Comparison of ENCODE assay signal across 26 cellular contexts in genomic region chr10:119598397-119598796, GRCh38. TPM values are rescaled to one million over a fixed set of nuclear protein-coding genes. Genes with fewer than 3 reads are reported as not detected.
DNase-seq lines count a peak whose midpoint lies in the region; ATAC-seq and TF ChIP-seq lines count a peak whose summit lies in the region.
"Had no signal": no experiment of that assay in that cellular context is flagged by ENCODE, and none has a peak within 500 bp of the region (broad histone marks: within the 10 kb centered on the region; RNA-seq: fewer than 3 reads in every experiment).

No MANE protein-coding gene starts in this region.

- peak overlapping the region; percentile 14 for H3K4me3 Mint-ChIP-seq in stimulated activated naive CD8-positive, alpha-beta T cell treated with anti-CD3 and anti-CD28 coated beads, Interleukin-15, Interleukin-2, amounts not matched to agents 100 ng/mL and 50 ng/mL, for 24 hours
- H3K4me3 Mint-ChIP-seq in immature natural killer cell, result peak overlapping the region in 3 of 5 donors; percentile 8 to 32 (median 10)

- peaks cover 29% of the 10 kb centered on the region for H3K79me2 ChIP-seq in OCI-LY7 (ENCODE audit: insufficient read depth, low read depth, low read length)

- POLR2A ChIA-PET in OCI-LY7 (lab: Charles Lee), result interaction anchor here (1.3 to 2.4 kb wide), 3 partner anchors 10 to 128 kb away, joined by 4 to 8 read pairs (median 5); partner anchors contain the start of gene INPP5F

- no peaks in the 10 kb centered on the region for H3K9me3 Mint-ChIP-seq in stimulated activated naive CD8-positive, alpha-beta T cell treated with anti-CD3 and anti-CD28 coated beads, Interleukin-15, Interleukin-2, amounts not matched to agents 100 ng/mL and 50 ng/mL, for 24 hours
- H3K9me3 Mint-ChIP-seq in immature natural killer cell, result no peaks in the 10 kb centered on the region
- H3K9me3 Mint-ChIP-seq: activated CD4-positive, alpha-beta T cell treated with anti-CD3 and anti-CD28 coated beads, Interleukin-2, amount 10 ng/mL, durations not matched to agents 7 days and 5 days; naive thymus-derived CD8-positive, alpha-beta T cell; stimulated activated naive B cell treated with anti-CD40 and anti-IgM and Interleukin-4, amounts not matched to agents 10 μg/mL and 1 μg/mL and 100 μg/mL, for 72 hours had no signal

- CTCF ChIA-PET in OCI-LY7 (lab: Charles Lee; ENCODE audit: unreplicated experiment), result no interaction called here

- H3K4me3 ChIP-seq in OCI-LY7 (ENCODE audit: low read depth, low read length, poor library complexity, severe bottlenecking), result no peak overlapping the region
- H3K4me3 ChIP-seq: heart right ventricle, thoracic aorta had no signal

- peaks cover 47% of the 10 kb centered on the region for H3K36me3 Mint-ChIP-seq in stimulated activated naive CD8-positive, alpha-beta T cell treated with anti-CD3 and anti-CD28 coated beads, Interleukin-15, Interleukin-2, amounts not matched to agents 100 ng/mL and 50 ng/mL, for 24 hours (ENCODE audit: low read depth)
- peaks cover 0 to 4% (median 0%) of the 10 kb centered on the region in 3 donors for H3K36me3 Mint-ChIP-seq in immature natural killer cell

- H3K4me2 ChIP-seq in OCI-LY7 (ENCODE audit: low read length), result no peak overlapping the region

- no peak for TF ChIP-seq CTCF in OCI-LY7 (conservative IDR thresholded peaks at IDR 0.05; ENCODE audit: low read length)

- H3K36me3 ChIP-seq in OCI-LY7 (ENCODE audit: insufficient read depth, low read length), result peaks cover 17% of the 10 kb centered on the region
- H3K36me3 ChIP-seq: thoracic aorta had no signal

- peak overlapping the region; percentile 2 for H3K27ac Mint-ChIP-seq in stimulated activated naive CD8-positive, alpha-beta T cell treated with anti-CD3 and anti-CD28 coated beads, Interleukin-15, Interleukin-2, amounts not matched to agents 100 ng/mL and 50 ng/mL, for 24 hours
- no peak overlapping the region for H3K27ac Mint-ChIP-seq in immature natural killer cell

- intact Hi-C loops in OCI-LY7 (cut with micrococcal nuclease; ENCODE audit: unreplicated experiment), result loop anchor here (5.0 to 10.0 kb wide), 3 partner anchors 54 to 844 kb away; partner anchors contain the start of genes BAG3, CACUL1 and INPP5F

- H2AFZ ChIP-seq in OCI-LY7 (ENCODE audit: low read length), result peak overlapping the region; percentile 82; the same call in 1 of the 2 replicates

- peaks cover 27% of the 10 kb centered on the region for H3K4me1 ChIP-seq in OCI-LY7 (ENCODE audit: insufficient read depth, low read length, poor library complexity, severe bottlenecking)

- peaks cover 6% of the 10 kb centered on the region; the same call in 1 of the 2 replicates for H3K9me3 ChIP-seq in OCI-LY7 (ENCODE audit: low read length)
- H3K9me3 ChIP-seq: thoracic aorta had no signal

- H3K9me2 ChIP-seq in OCI-LY7 (ENCODE audit: insufficient read depth, low read length), result no peaks in the 10 kb centered on the region

- peaks cover 16% of the 10 kb centered on the region for H4K20me1 ChIP-seq in OCI-LY7 (ENCODE audit: insufficient read depth, low read length)

- DNase-seq in stimulated activated naive CD8-positive, alpha-beta T cell treated with anti-CD3 and anti-CD28 coated beads, Interleukin-15, Interleukin-2, amounts not matched to agents 100 U/mL and 50 U/mL, for 24 hours, result no peak
- no peak for DNase-seq in OCI-LY7 (ENCODE audit: low spot score)
- DNase-seq in immature natural killer cell, result no peak
- no peak for DNase-seq in SIG-M5 (lab: John Stamatoyannopoulos, UW)
- no peak for DNase-seq in NCI-H748 treated with DMSO at 0.1 percent for 48 hours (lab: John Stamatoyannopoulos, UW)
- DNase-seq: ACHN; activated CD4-positive, alpha-beta T cell treated with anti-CD3 and anti-CD28 coated beads, Interleukin-2, amount 10 ng/mL, durations not matched to agents 7 days and 5 days; activated CD8-positive, alpha-beta memory T cell treated with anti-CD3 and anti-CD28 coated beads, Interleukin-2, amount 10 ng/mL, durations not matched to agents 7 days and 5 days; activated gamma-delta T cell; amniotic stem cell; effector memory CD4-positive, alpha-beta T cell; foreskin fibroblast; heart right ventricle; mesendoderm; naive thymus-derived CD8-positive, alpha-beta T cell; NCI-H1694; NCI-H2171 treated with DMSO at 0.1 percent for 48 hours; NCI-H526; right cardiac atrium; stimulated activated CD4-positive, alpha-beta T cell treated with anti-CD3 and anti-CD28 coated beads, Interleukin-4, amount 100 ng/mL, for 1 hour had no signal

- H3K27me3 Mint-ChIP-seq in stimulated activated naive CD8-positive, alpha-beta T cell treated with anti-CD3 and anti-CD28 coated beads, Interleukin-15, Interleukin-2, amounts not matched to agents 100 ng/mL and 50 ng/mL, for 24 hours, result no peaks in the 10 kb centered on the region
- H3K27me3 Mint-ChIP-seq in immature natural killer cell (ENCODE audit: low read depth in 3 of 3), result peaks cover 7 to 11% (median 8%) of the 10 kb centered on the region in 3 donors
- H3K27me3 Mint-ChIP-seq: activated CD4-positive, alpha-beta T cell treated with anti-CD3 and anti-CD28 coated beads, Interleukin-2, amount 10 ng/mL, durations not matched to agents 7 days and 5 days; activated CD8-positive, alpha-beta memory T cell treated with anti-CD3 and anti-CD28 coated beads, Interleukin-2, amount 10 ng/mL, durations not matched to agents 7 days and 5 days; naive thymus-derived CD8-positive, alpha-beta T cell; stimulated activated naive B cell treated with anti-CD40 and anti-IgM and Interleukin-4, amounts not matched to agents 10 μg/mL and 1 μg/mL and 100 μg/mL, for 72 hours had no signal

- BruUV-seq in OCI-LY7 (replicated peaks; lab: Mats Ljungman, UMichigan), result no TSS peak

- ATAC-seq in stimulated activated naive CD8-positive, alpha-beta T cell treated with anti-CD3 and anti-CD28 coated beads, Interleukin-15, Interleukin-2, amounts not matched to agents 100 U/mL and 50 U/mL, for 24 hours, result no peak
- ATAC-seq in GM19452 (IDR thresholded peaks at IDR 0.05; ENCODE audit: unreplicated experiment) (no peak), GM18873 (IDR thresholded peaks at IDR 0.05; ENCODE audit: low FRiP score, unreplicated experiment) (no peak)
- ATAC-seq: activated CD8-positive, alpha-beta memory T cell treated with anti-CD3 and anti-CD28 coated beads, Interleukin-2, amount 10 ng/mL, durations not matched to agents 7 days and 5 days; heart right ventricle; naive thymus-derived CD8-positive, alpha-beta T cell; right cardiac atrium; stimulated activated naive B cell treated with anti-CD40 and anti-IgM and Interleukin-4, amounts not matched to agents 10 μg/mL and 1 μg/mL and 100 μg/mL, for 72 hours had no signal

- peaks cover 43% of the 10 kb centered on the region for H3K4me1 Mint-ChIP-seq in stimulated activated naive CD8-positive, alpha-beta T cell treated with anti-CD3 and anti-CD28 coated beads, Interleukin-15, Interleukin-2, amounts not matched to agents 100 ng/mL and 50 ng/mL, for 24 hours (ENCODE audit: low read depth)
- peaks cover 34 to 36% of the 10 kb centered on the region in 2 donors for H3K4me1 Mint-ChIP-seq in immature natural killer cell

- no peak overlapping the region for H3K27ac ChIP-seq in OCI-LY7 (ENCODE audit: low read depth, low read length, poor library complexity, severe bottlenecking)
- H3K27ac ChIP-seq: parathyroid adenoma, thoracic aorta had no signal

RNA-seq across cellular contexts. Expression of gene TIAL1, which starts 1.6 kb away (rescaled TPM):
- total RNA-seq in OCI-LY7 (2014; rRNA removed; shearing (Covaris generic)), result 61.1 and 67.6 TPM in 2 replicates
- total RNA-seq in OCI-LY7 (2022), result 172 and 174 TPM in 2 replicates
- polyA plus RNA-seq in immature natural killer cell, result 10 to 100 TPM in 2 of 3 donors, 1 to 10 TPM in 1; 5.5 to 14.2 (median 10.9) TPM

RNA-seq across cellular contexts. Expression of gene BAG3, which starts 52.8 kb away (rescaled TPM):
- total RNA-seq in OCI-LY7 (2014; rRNA removed; shearing (Covaris generic)), result 0.41 and 1.9 TPM in 2 replicates
- 2.4 and 2.6 TPM in 2 replicates for total RNA-seq in OCI-LY7 (2022)
- 1 to 10 TPM in 2 of 3 donors, under 1 TPM in 1; 0.57 to 3.1 (median 2.2) TPM for polyA plus RNA-seq in immature natural killer cell

RNA-seq across cellular contexts. Expression of gene RGS10, which starts 55.9 kb away (rescaled TPM):
- 16.9 and 22.5 TPM in 2 replicates for total RNA-seq in OCI-LY7 (2014; rRNA removed; shearing (Covaris generic))
- total RNA-seq in OCI-LY7 (2022), result 45.2 and 48.8 TPM in 2 replicates
- polyA plus RNA-seq in immature natural killer cell, result 10 to 100 TPM; 11.8 to 48.4 (median 40.7) TPM
